In genomic region chr10:17201165-17202013, GRCh38 we compare ENCODE assay signal across 1 cellular context.
TF ChIP-seq lines count a peak whose summit lies in the region.

TSS of gene TRDMT1 (minus strand) at chr10:17201672. CDS start at chr10:17201634, 38 bp downstream.

TF ChIP-seq in GM12878, 131 proteins besides CTCF, POLR2A, EP300 and RAD21 (continued from another document and continues in another):
- TF ChIP-seq RBBP5 (conservative IDR thresholded peaks at IDR 0.05) (0 out of 2 replicates have a peak, but pooled peaks have one; percentile 41), IRF3 (IDR thresholded peaks at IDR 0.05) (no peak), WRNIP1 (IDR thresholded peaks at IDR 0.05; ENCODE audit: borderline replicate concordance, low read depth, low read length) (no peak), JUND (IDR thresholded peaks at IDR 0.05; ENCODE audit: low read depth, low read length) (no peak), ATF3 (IDR thresholded peaks at IDR 0.05; ENCODE audit: borderline replicate concordance, extremely low read depth, low read depth, low read length) (no peak), BCLAF1 (IDR thresholded peaks at IDR 0.05) (no peak), BCL11A (IDR thresholded peaks at IDR 0.05; ENCODE audit: low read depth, low read length) (no peak), ZNF217 (IDR thresholded peaks at IDR 0.05) (peak; percentile 27; the same call in 1 of the 2 replicates), SUPT20H (IDR thresholded peaks at IDR 0.05; ENCODE audit: borderline replicate concordance, control insufficient read depth, low read depth, low read length) (no peak), EED (IDR thresholded peaks at IDR 0.05; ENCODE audit: low read depth) (peak; percentile 28; the same call in 1 of the 2 replicates), SMAD5 (IDR thresholded peaks at IDR 0.05; ENCODE audit: low read depth) (no peak), LARP7 (IDR thresholded peaks at IDR 0.05) (peak; percentile 93), ZBTB33 (IDR thresholded peaks at IDR 0.05) (no peak), TBL1XR1 (IDR thresholded peaks at IDR 0.05; ENCODE audit: low read depth, low read length) (peak; percentile 53; the same call in 1 of the 2 replicates), MAX (IDR thresholded peaks at IDR 0.05; ENCODE audit: low read depth, low read length) (no peak; the same call in 1 of the 2 replicates), PBX3 (IDR thresholded peaks at IDR 0.05; ENCODE audit: insufficient replicate concordance, low read depth, low read length) (no peak), CREB1 (IDR thresholded peaks at IDR 0.05; ENCODE audit: low read depth) (peak; percentile 57; the same call in 1 of the 2 replicates), SREBF1 (IDR thresholded peaks at IDR 0.05; ENCODE audit: low read length) (no peak), MYC (IDR thresholded peaks at IDR 0.05; ENCODE audit: insufficient read depth, insufficient read length, insufficient replicate concordance, low read length, severe bottlenecking) (peak; percentile 51), BACH1 (IDR thresholded peaks at IDR 0.05; ENCODE audit: borderline replicate concordance) (no peak), KDM1A (IDR thresholded peaks at IDR 0.05; ENCODE audit: borderline replicate concordance) (no peak), BRCA1 (IDR thresholded peaks at IDR 0.05; ENCODE audit: low read depth, low read length) (no peak), CEBPB (IDR thresholded peaks at IDR 0.05; ENCODE audit: borderline replicate concordance in 1 of 2, low read depth in 2 of 2, low read length in 2 of 2) (no peak), NR2C1 (IDR thresholded peaks at IDR 0.05) (peak; percentile 28; the same call in 1 of the 2 replicates), CREM (IDR thresholded peaks at IDR 0.05; ENCODE audit: low read depth) (peak; percentile 60; the same call in 1 of the 2 replicates), CHD2 (IDR thresholded peaks at IDR 0.05; ENCODE audit: borderline replicate concordance, low read depth, low read length) (no peak), POLR2AphosphoS5 (IDR thresholded peaks at IDR 0.05; ENCODE audit: low read length) (peak; percentile 45; the same call in 1 of the 2 replicates), RCOR1 (conservative IDR thresholded peaks at IDR 0.05; ENCODE audit: low read depth, low read length) (0 out of 2 replicates have a peak, but pooled peaks have one; percentile 35), EZH2 (IDR thresholded peaks at IDR 0.05; ENCODE audit: borderline replicate concordance, control insufficient read depth, low read depth, low read length) (no peak), STAT3 (IDR thresholded peaks at IDR 0.05; ENCODE audit: low read depth, low read length) (no peak), JUNB (IDR thresholded peaks at IDR 0.05) (no peak), RUNX3 (IDR thresholded peaks at IDR 0.05; ENCODE audit: low read length) (peak; percentile 70), ZBTB11 (CRISPR knock-in tag; IDR thresholded peaks at IDR 0.05) (peak; percentile 96), POLR2AphosphoS2 (IDR thresholded peaks at IDR 0.05; ENCODE audit: low read depth, low read length) (no peak), NR2C2 (IDR thresholded peaks at IDR 0.05; ENCODE audit: borderline replicate concordance, control insufficient read depth, insufficient read length, low read depth) (no peak), IKZF1 (conservative IDR thresholded peaks at IDR 0.05) (peak; percentile 93), MXI1 (IDR thresholded peaks at IDR 0.05; ENCODE audit: low read depth, low read length) (peak; percentile 59; the same call in 1 of the 2 replicates), SPI1 (IDR thresholded peaks at IDR 0.05; ENCODE audit: borderline replicate concordance, insufficient read depth, low read depth, low read length) (no peak), ZNF207 (IDR thresholded peaks at IDR 0.05; ENCODE audit: borderline replicate concordance) (peak; percentile 87; the same call in 1 of the 2 replicates), CUX1 (IDR thresholded peaks at IDR 0.05; ENCODE audit: insufficient replicate concordance, low read depth, low read length) (no peak), NRF1 (conservative IDR thresholded peaks at IDR 0.05; ENCODE audit: low read depth, low read length) (no peak), EGR1 (IDR thresholded peaks at IDR 0.05; ENCODE audit: borderline replicate concordance in 1 of 2, low read depth in 2 of 2, low read length in 2 of 2) (peak in 1 of 2 experiments; percentile 23; a peak in 1 of 3 replicates), PAX8 (IDR thresholded peaks at IDR 0.05) (no peak), MLLT1 (IDR thresholded peaks at IDR 0.05) (0 out of 2 replicates have a peak, but pooled peaks have one; percentile 65), YY1 (IDR thresholded peaks at IDR 0.05; ENCODE audit: low read depth, low read length) (peak; percentile 87)
